In genomic region chr2:72893594-72894319, GRCh38 we compare ENCODE assay signal across 8 cellular contexts. TPM values are rescaled to one million over a fixed set of nuclear protein-coding genes. Genes with fewer than 3 reads are reported as not detected.
A peak's percentile ranks its signal among the peaks of the same experiment; 100 is the strongest.
DNase-seq lines count a peak whose midpoint lies in the region; ATAC-seq and TF ChIP-seq lines count a peak whose summit lies in the region.

No MANE protein-coding gene starts in this region.

- H3K4me3 ChIP-seq in Karpas-422 (ENCODE audit: low read length) (no peak overlapping the region), endodermal cell (ENCODE audit: low read length) (no peak overlapping the region)

- H3K27ac Mint-ChIP-seq in T-cell = no peak overlapping the region
- no peak overlapping the region for H3K27ac Mint-ChIP-seq in endodermal cell
- H3K27ac Mint-ChIP-seq in naive B cell = no peak overlapping the region

- no peaks in the 10 kb centered on the region for H3K4me1 ChIP-seq in Karpas-422 (ENCODE audit: low read length)
- peaks cover 3% of the 10 kb centered on the region for H3K4me1 ChIP-seq in endodermal cell (ENCODE audit: control insufficient read depth, insufficient read depth, low read length)

- H3K36me3 ChIP-seq in Karpas-422 (ENCODE audit: insufficient read depth, low read length) (no peaks in the 10 kb centered on the region), endodermal cell (ENCODE audit: control insufficient read depth, insufficient read depth, low read length) (no peaks in the 10 kb centered on the region)

- H3K27me3 ChIP-seq in Karpas-422 (ENCODE audit: low read length) (no peaks in the 10 kb centered on the region), endodermal cell (ENCODE audit: control insufficient read depth, insufficient read depth, low read length, poor library complexity, severe bottlenecking) (peaks cover 47% of the 10 kb centered on the region)

- no peaks in the 10 kb centered on the region for H3K9me2 ChIP-seq in Karpas-422 (replicated peaks; ENCODE audit: insufficient read depth, low read length)

- H3K4me3 Mint-ChIP-seq in T-cell = no peak overlapping the region
- no peak overlapping the region for H3K4me3 Mint-ChIP-seq in endodermal cell
- H3K4me3 Mint-ChIP-seq in naive B cell = no peak overlapping the region

- DNase-seq in activated T-cell treated with anti-CD3 and anti-CD28 coated beads for 48 hours (ENCODE audit: low read depth) (peak; percentile 35), activated T-cell treated with anti-CD3 and anti-CD28 coated beads for 4 hours (no peak), H4 (ENCODE audit: low spot score) (peak; percentile 63), Karpas-422 (peak; percentile 90), T-cell (peak in 7 of 34 experiments; percentile 21 to 33 (median 28)), endodermal cell (peak; percentile 94), naive B cell (no peak), GM19240 (ENCODE audit: insufficient read length, low spot score) (no peak)

- peaks cover 48 to 68% of the 10 kb centered on the region in 2 donors for H3K27me3 Mint-ChIP-seq in T-cell
- peaks cover 55% of the 10 kb centered on the region for H3K27me3 Mint-ChIP-seq in endodermal cell (ENCODE audit: insufficient read depth)
- peaks cover 58 to 92% (median 78%) of the 10 kb centered on the region in 3 donors for H3K27me3 Mint-ChIP-seq in naive B cell

- no peak overlapping the region for H3K9ac ChIP-seq in Karpas-422 (ENCODE audit: low read length)
- H3K9ac ChIP-seq in endodermal cell (ENCODE audit: extremely low read depth, low read length, poor library complexity, severe bottlenecking) = no peak overlapping the region

- H3K4me1 Mint-ChIP-seq in T-cell (peaks cover 2 to 8% (median 3%) of the 10 kb centered on the region in 3 donors), endodermal cell (peaks cover 8% of the 10 kb centered on the region), naive B cell (peaks cover 0 to 9% (median 9%) of the 10 kb centered on the region in 3 donors)

- POLR2A ChIA-PET in T-cell (lab: Charles Lee) = no interaction called here

- H3K9me3 ChIP-seq in Karpas-422 (ENCODE audit: low read length) = no peaks in the 10 kb centered on the region
- H3K9me3 ChIP-seq in endodermal cell (ENCODE audit: control insufficient read depth, low read length) = no peaks in the 10 kb centered on the region

- no peak overlapping the region for H2AFZ ChIP-seq in Karpas-422 (ENCODE audit: low read length)

- H3K9me3 Mint-ChIP-seq in T-cell = no peaks in the 10 kb centered on the region
- no peaks in the 10 kb centered on the region for H3K9me3 Mint-ChIP-seq in endodermal cell
- H3K9me3 Mint-ChIP-seq in naive B cell = no peaks in the 10 kb centered on the region

- ATAC-seq in T-cell (replicated peaks in 1 of 4) = peak in 3 of 4 experiments; percentile 35 to 63 (median 57)
- ATAC-seq in naive B cell (ENCODE audit: low read depth in 2 of 2) = peak; percentile 63 to 66

- no peaks in the 10 kb centered on the region for H3K36me3 Mint-ChIP-seq in T-cell
- no peaks in the 10 kb centered on the region for H3K36me3 Mint-ChIP-seq in endodermal cell (ENCODE audit: low read depth)
- peaks cover 0 to 8% of the 10 kb centered on the region in 2 donors for H3K36me3 Mint-ChIP-seq in naive B cell

- no peak overlapping the region for H3K4me2 ChIP-seq in Karpas-422 (ENCODE audit: low read depth, low read length, poor library complexity, severe bottlenecking)

- H3K27ac ChIP-seq in Karpas-422 (ENCODE audit: low read length) = no peak overlapping the region
- no peak overlapping the region for H3K27ac ChIP-seq in endodermal cell (ENCODE audit: low read depth, low read length)

- H3K79me2 ChIP-seq in Karpas-422 (ENCODE audit: low read length) = no peaks in the 10 kb centered on the region

- CTCF ChIA-PET in T-cell (lab: Charles Lee) = interaction anchor here (0.6 to 2.2 kb wide), 5 partner anchors 9 to 283 kb away, joined by 3 to 19 read pairs (median 7); no protein-coding TSS in a partner anchor

- H4K20me1 ChIP-seq in Karpas-422 (ENCODE audit: insufficient read depth, low read depth, low read length) = no peaks in the 10 kb centered on the region; the same call in 1 of the 2 replicates

- peak; percentile 83 for TF ChIP-seq CTCF in endodermal cell (conservative IDR thresholded peaks at IDR 0.05)

- WGBS in endodermal cell (ENCODE audit: insufficient coverage in 1 of 2, insufficient read length in 1 of 2), 2 experiments = 53 to 56% methylated on average over 9 to 15 of the region's 15 CpGs

RNA-seq across cellular contexts. Expression of gene SPR, which starts 6.5 kb away (rescaled TPM):
- 47.6 and 52.5 TPM in 2 replicates for total RNA-seq in H4 (2014; rRNA removed; shearing (Covaris generic))
- 1.6 TPM in 1 of 2 replicates, not detected in the other for total RNA-seq in Karpas-422 (2014; rRNA removed; shearing (Covaris generic); ENCODE audit: low replicate concordance)
- under 1 TPM in 3 of 5 donors, not detected in 2; 0.35 to 0.58 (median 0.39) TPM for total RNA-seq in T-cell
- total RNA-seq in endodermal cell = 10 to 100 TPM; 13.7 to 15.2 TPM
- polyA plus RNA-seq in endodermal cell (2013, experiment 1 of 2) = 2.5 TPM
- polyA plus RNA-seq in endodermal cell (2013, experiment 2 of 2) = 1.7 TPM
- not detected for polyA plus RNA-seq in naive B cell (ENCODE audit: low read depth in 6 of 6)

RNA-seq across cellular contexts. Expression of gene EMX1, which starts 23.6 kb away (rescaled TPM):
- total RNA-seq in H4 (2014; rRNA removed; shearing (Covaris generic)) = not detected in 2 replicates
- total RNA-seq in Karpas-422 (2014; rRNA removed; shearing (Covaris generic); ENCODE audit: low replicate concordance) = not detected in 2 replicates
- total RNA-seq in T-cell (not detected), endodermal cell (1 to 10 TPM in 1 of 2 donors, under 1 TPM in 1; 0.35 to 1.1 TPM)
- polyA plus RNA-seq in endodermal cell (2013, experiment 1 of 2) = 0.25 TPM
- 0.17 TPM for polyA plus RNA-seq in endodermal cell (2013, experiment 2 of 2)
- under 1 TPM in 1 of 6 donors, not detected in 5; 0.12 TPM for polyA plus RNA-seq in naive B cell (ENCODE audit: low read depth in 6 of 6)

Comparison
In these comparisons a context has a peak if more than half of its experiments do, and no peak if none do; other contexts are left out.
1. DNase-seq: peak in activated T-cell treated with anti-CD3 and anti-CD28 coated beads for 48 hours (single experiment), H4 (single experiment), Karpas-422 (single experiment) and endodermal cell (single experiment); none in activated T-cell treated with anti-CD3 and anti-CD28 coated beads for 4 hours (single experiment), naive B cell (single experiment) and GM19240 (single experiment).